In the genomic region with DNA sequence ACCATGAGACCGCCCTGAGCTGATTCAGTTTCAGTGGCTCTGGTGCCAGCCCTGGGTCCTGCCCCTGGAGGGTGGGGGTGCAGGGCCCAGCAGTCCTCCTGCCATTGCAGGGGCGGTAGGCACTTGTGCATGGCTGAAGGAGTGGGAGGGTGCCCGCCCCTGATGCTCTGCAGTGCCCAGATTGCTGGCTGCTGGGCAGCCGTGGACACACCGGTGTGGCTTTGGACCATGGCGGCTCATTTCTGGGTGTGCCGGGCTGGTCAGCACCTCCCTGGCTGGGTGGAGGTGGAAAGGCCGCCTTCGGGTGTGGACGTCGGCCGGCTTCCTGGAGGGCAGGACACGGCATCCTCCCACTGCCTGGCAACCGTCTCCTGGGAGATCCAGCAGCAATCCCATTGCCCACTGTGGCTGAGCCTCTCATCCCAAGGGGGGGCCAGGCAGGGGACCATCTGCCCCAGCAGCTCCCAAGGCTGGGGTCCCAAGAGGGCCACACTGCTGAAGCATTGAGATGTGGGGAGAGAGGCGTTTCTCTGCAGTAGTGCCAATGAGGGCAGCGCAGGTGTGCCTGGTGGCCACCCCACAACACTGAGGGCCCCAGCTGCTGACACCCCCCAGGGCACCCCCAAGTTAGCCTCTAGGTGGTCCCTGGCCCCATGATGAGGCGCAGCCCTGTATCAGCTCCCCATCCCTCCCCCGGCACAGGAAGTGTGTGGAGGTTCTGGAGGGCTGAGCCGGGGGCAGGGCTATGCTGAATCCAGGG, we compare ENCODE assay signal across 9 cellular contexts. TPM values are rescaled to one million over a fixed set of nuclear protein-coding genes. Genes with fewer than 3 reads are reported as not detected.
DNase-seq lines count a peak whose midpoint lies in the region; ATAC-seq and TF ChIP-seq lines count a peak whose summit lies in the region.
"Had no signal": no experiment of that assay in that cellular context is flagged by ENCODE, and none has a peak within 500 bp of the region (broad histone marks: within the 10 kb centered on the region; RNA-seq: fewer than 3 reads in every experiment).

No MANE protein-coding gene starts in this region.

- H3K36me3 Mint-ChIP-seq in endothelial cell (ENCODE audit: low read depth, unreplicated experiment): no peaks in the 10 kb centered on the region

- peak overlapping the region; percentile 59 for H3K4me3 Mint-ChIP-seq in endothelial cell (ENCODE audit: unreplicated experiment)

- H3K27me3 Mint-ChIP-seq in endothelial cell (ENCODE audit: unreplicated experiment): peaks cover 9% of the 10 kb centered on the region

- peak overlapping the region; percentile 87 for H3K27ac Mint-ChIP-seq in endothelial cell (ENCODE audit: unreplicated experiment)

- ATAC-seq in HG03460 (IDR thresholded peaks at IDR 0.05; ENCODE audit: unreplicated experiment): peak; percentile 32

- H3K9me3 Mint-ChIP-seq in endothelial cell (ENCODE audit: unreplicated experiment): no peaks in the 10 kb centered on the region

- H3K4me1 Mint-ChIP-seq in endothelial cell (ENCODE audit: unreplicated experiment): peaks cover 9% of the 10 kb centered on the region

- DNase-seq in A172 (ENCODE audit: low spot score): peak; percentile 49
- peak; percentile 51 for DNase-seq in GM19238 (ENCODE audit: insufficient read length, low spot score)
- no peak for DNase-seq in endothelial cell (ENCODE audit: low spot score)
- DNase-seq in NCI-H524 treated with DMSO at 0.1 percent for 48 hours (lab: John Stamatoyannopoulos, UW): no peak
- DNase-seq in HK-2 (ENCODE audit: unreplicated experiment): no peak
- no peak for DNase-seq in OCI-M1 (lab: John Stamatoyannopoulos, UW)
- no peak for DNase-seq in NCI-H1930 (lab: John Stamatoyannopoulos, UW)
- DNase-seq: EL had no signal

- no peak for TF ChIP-seq CTCF in endothelial cell (IDR thresholded peaks at IDR 0.05; ENCODE audit: unreplicated experiment)

RNA-seq across cellular contexts. Expression of a gene that starts 12.9 kb away (rescaled TPM):
- total RNA-seq in A172 (2014; rRNA removed; shearing (Covaris generic)): 34.3 and 42.4 TPM in 2 replicates
- 250 TPM for total RNA-seq in endothelial cell (ENCODE audit: unreplicated experiment)

RNA-seq across cellular contexts. Expression of a gene that starts 43.3 kb away (rescaled TPM):
- total RNA-seq in A172 (2014; rRNA removed; shearing (Covaris generic)): 0.07 and 0.28 TPM in 2 replicates
- 0.05 TPM for total RNA-seq in endothelial cell (ENCODE audit: unreplicated experiment)

Comparison
In these comparisons a context has a peak if more than half of its experiments do, and no peak if none do; other contexts are left out.
1. DNase-seq: peak in A172 (single experiment) and GM19238 (single experiment); none in endothelial cell (single experiment), NCI-H524 treated with DMSO at 0.1 percent for 48 hours (single experiment), HK-2 (single experiment), OCI-M1 (single experiment) and NCI-H1930 (0 of 2).